9 cellular contexts compared by ENCODE assay signal in the genomic region with DNA sequence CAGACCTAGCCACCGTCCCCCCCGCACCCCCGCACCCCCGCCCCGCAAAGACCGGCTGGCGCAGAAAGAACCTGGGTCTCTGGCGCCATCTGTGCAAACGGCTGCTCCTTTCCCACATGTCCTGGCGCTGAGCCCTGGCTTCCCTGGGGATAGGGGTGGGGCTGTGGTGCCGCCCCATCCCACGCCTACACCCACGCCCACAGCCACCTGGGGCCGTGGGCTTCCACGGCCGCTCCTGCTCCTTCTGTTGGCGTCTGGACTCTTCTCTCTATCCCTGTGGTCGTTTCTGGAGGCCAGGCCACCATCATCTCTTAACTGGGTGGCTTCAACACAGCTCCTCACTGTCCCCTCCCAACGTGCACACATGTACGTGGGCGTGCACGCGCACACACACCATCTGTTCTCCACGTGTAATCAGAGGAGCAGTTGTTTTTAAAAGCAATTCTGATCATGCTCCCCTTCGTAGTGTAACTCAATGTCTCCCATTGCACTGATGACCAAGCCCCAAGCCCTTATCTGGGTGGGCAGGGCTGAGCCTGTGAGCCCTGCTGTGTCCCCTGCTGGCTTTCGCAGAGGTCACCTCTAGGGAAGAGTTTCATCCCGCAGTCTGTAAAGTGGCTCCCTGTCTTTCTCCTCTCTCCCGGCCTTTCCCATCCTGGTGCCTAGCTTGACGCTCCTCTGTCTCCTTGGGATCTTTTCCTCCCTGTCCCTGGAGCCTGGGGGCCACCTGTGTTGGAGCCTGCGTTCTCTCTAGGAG. TPM values are rescaled to one million over a fixed set of nuclear protein-coding genes. Genes with fewer than 3 reads are reported as not detected.
DNase-seq lines count a peak whose midpoint lies in the region; ATAC-seq and TF ChIP-seq lines count a peak whose summit lies in the region.
"Had no signal": no experiment of that assay in that cellular context is flagged by ENCODE, and none has a peak within 500 bp of the region (broad histone marks: within the 10 kb centered on the region; RNA-seq: fewer than 3 reads in every experiment).

No MANE protein-coding gene starts in this region.

- no peak for TF ChIP-seq CTCF in DOHH2 (IDR thresholded peaks at IDR 0.05; ENCODE audit: low read depth, low read length, poor library complexity, severe bottlenecking)
- TF ChIP-seq CTCF in tibial artery (IDR thresholded peaks at IDR 0.05): no peak

- H3K36me3 Mint-ChIP-seq in natural killer cell treated with Interleukin-12 subunit alpha and Interleukin-12 subunit beta and Interleukin-15 and Interleukin-18, amount 100 ng/mL, for 72 hours: peaks cover 13% of the 10 kb centered on the region

- H3K27ac ChIP-seq in DOHH2 (ENCODE audit: low read depth, low read length) (peak overlapping the region; percentile 95), caudate nucleus (ENCODE audit: low read depth, low read length) (peak overlapping the region; percentile 85), tibial artery (no peak overlapping the region)
- H3K27ac ChIP-seq: brain microvascular endothelial cell had no signal

- peaks cover 65% of the 10 kb centered on the region for H3K36me3 ChIP-seq in DOHH2 (ENCODE audit: control insufficient read depth, low read length)
- no peaks in the 10 kb centered on the region for H3K36me3 ChIP-seq in tibial artery
- H3K36me3 ChIP-seq: brain microvascular endothelial cell, transverse colon had no signal

- H3K79me2 ChIP-seq in DOHH2 (ENCODE audit: control insufficient read depth, low read length): peaks cover 16% of the 10 kb centered on the region

- H3K9me3 ChIP-seq in DOHH2 (ENCODE audit: control insufficient read depth, insufficient read depth, low read length): no peaks in the 10 kb centered on the region
- H3K9me3 ChIP-seq in tibial artery: no peaks in the 10 kb centered on the region
- H3K9me3 ChIP-seq: transverse colon had no signal

- no peaks in the 10 kb centered on the region for H3K27me3 Mint-ChIP-seq in natural killer cell treated with Interleukin-12 subunit alpha and Interleukin-12 subunit beta and Interleukin-15 and Interleukin-18, amount 100 ng/mL, for 72 hours

- H3K4me2 ChIP-seq in DOHH2 (ENCODE audit: low read length): peak overlapping the region; percentile 88

- peaks cover 21% of the 10 kb centered on the region for H3F3A ChIP-seq in DOHH2 (ENCODE audit: control insufficient read depth, insufficient read depth)

- H3K4me1 Mint-ChIP-seq in natural killer cell treated with Interleukin-12 subunit alpha and Interleukin-12 subunit beta and Interleukin-15 and Interleukin-18, amount 100 ng/mL, for 72 hours (ENCODE audit: low read depth in 2 of 2): peaks cover 45 to 52% of the 10 kb centered on the region in 2 donors

- ATAC-seq in natural killer cell treated with Interleukin-12 subunit alpha and Interleukin-12 subunit beta and Interleukin-15 and Interleukin-18, amount 100 ng/mL, for 72 hours: peak in 1 of 2 donors; percentile 43

- intact Hi-C loops in tibial artery (cut with DNase I; ENCODE audit: low total_unique reads): no loop called here

- H3K4me1 ChIP-seq in DOHH2 (ENCODE audit: control insufficient read depth, low read length) (peaks cover 63% of the 10 kb centered on the region), tibial artery (peaks cover 0 to 9% (median 3%) of the 10 kb centered on the region in 4 donors)

- H4K20me1 ChIP-seq in DOHH2 (ENCODE audit: control insufficient read depth, insufficient read depth, low read depth, low read length): no peaks in the 10 kb centered on the region

- peak; percentile 76 for DNase-seq in NCI-H1694 treated with DMSO at 0.1 percent for 48 hours (lab: John Stamatoyannopoulos, UW)
- DNase-seq in caudate nucleus (lab: John Stamatoyannopoulos, UW): peak in 23 of 61 donors; percentile 37 to 91 (median 77)
- DNase-seq in natural killer cell treated with Interleukin-12 subunit alpha and Interleukin-12 subunit beta and Interleukin-15 and Interleukin-18, amount 100 ng/mL, for 72 hours (ENCODE audit: low spot score): no peak
- no peak for DNase-seq in tibial artery
- no peak for DNase-seq in activated CD8-positive, alpha-beta memory T cell treated with anti-CD3 and anti-CD28 coated beads, Interleukin-2, amount 50 U/mL, for 4 hours
- DNase-seq in activated CD4-positive, alpha-beta T cell treated with anti-CD3 and anti-CD28 coated beads, Interleukin-2, amount 50 U/mL, for 48 hours: no peak

- peak overlapping the region; percentile 74 to 94 for H3K27ac Mint-ChIP-seq in natural killer cell treated with Interleukin-12 subunit alpha and Interleukin-12 subunit beta and Interleukin-15 and Interleukin-18, amount 100 ng/mL, for 72 hours

- H3K9me2 ChIP-seq in DOHH2 (replicated peaks; ENCODE audit: control insufficient read depth, low read length): no peaks in the 10 kb centered on the region

- H3K9me3 Mint-ChIP-seq in natural killer cell treated with Interleukin-12 subunit alpha and Interleukin-12 subunit beta and Interleukin-15 and Interleukin-18, amount 100 ng/mL, for 72 hours: no peaks in the 10 kb centered on the region

- H3K4me3 Mint-ChIP-seq in natural killer cell treated with Interleukin-12 subunit alpha and Interleukin-12 subunit beta and Interleukin-15 and Interleukin-18, amount 100 ng/mL, for 72 hours: peak overlapping the region; percentile 74

- no peaks in the 10 kb centered on the region for H3K27me3 ChIP-seq in DOHH2 (ENCODE audit: control insufficient read depth, low read length)
- peaks cover 0 to 35% of the 10 kb centered on the region in 2 donors for H3K27me3 ChIP-seq in tibial artery

- H3K4me3 ChIP-seq in DOHH2 (ENCODE audit: low read length) (peak overlapping the region; percentile 66; the same call in 1 of the 2 replicates), tibial artery (no peak overlapping the region)

RNA-seq across cellular contexts. Expression of a gene that starts 31.9 kb away (rescaled TPM):
- 10 to 100 TPM in 1 of 2 donors, 1 to 10 TPM in 1; 8.1 to 25.0 TPM for total RNA-seq in natural killer cell treated with Interleukin-12 subunit alpha and Interleukin-12 subunit beta and Interleukin-15 and Interleukin-18, amount 100 ng/mL, for 72 hours

Comparison
In these comparisons a context has a peak if more than half of its experiments do, and no peak if none do; other contexts are left out.
1. H3K27ac ChIP-seq: peak in DOHH2 (single experiment) and caudate nucleus (single experiment); none in tibial artery (0 of 2).